Comparison of ENCODE assay signal across 14 cellular contexts in genomic region chr3:65996605-65997004, GRCh38. TPM values are rescaled to one million over a fixed set of nuclear protein-coding genes. Genes with fewer than 3 reads are reported as not detected.
DNase-seq lines count a peak whose midpoint lies in the region; ATAC-seq and TF ChIP-seq lines count a peak whose summit lies in the region.
"Had no signal": no experiment of that assay in that cellular context is flagged by ENCODE, and none has a peak within 500 bp of the region (broad histone marks: within the 10 kb centered on the region; RNA-seq: fewer than 3 reads in every experiment).

No MANE protein-coding gene starts in this region.

- peaks cover 34% of the 10 kb centered on the region for H3K79me2 ChIP-seq in PC-9 (ENCODE audit: low read depth)

- peak overlapping the region; percentile 82 for H3K27ac Mint-ChIP-seq in Caco-2 (ENCODE audit: unreplicated experiment)
- no peak overlapping the region for H3K27ac Mint-ChIP-seq in CD8-positive, alpha-beta memory T cell
- H3K27ac Mint-ChIP-seq: naive B cell had no signal

- H3K36me3 ChIP-seq in Caco-2 (ENCODE audit: control insufficient read depth, insufficient read depth, low read length), result 0 out of 2 replicates have a peak, but pooled peaks cover 3% of the 10 kb centered on the region
- H3K36me3 ChIP-seq in PC-9 (ENCODE audit: low read depth), result no peaks in the 10 kb centered on the region
- no peaks in the 10 kb centered on the region for H3K36me3 ChIP-seq in lower lobe of right lung
- H3K36me3 ChIP-seq in CD8-positive, alpha-beta memory T cell (ENCODE audit: insufficient read depth, low read length), result no peaks in the 10 kb centered on the region

- POLR2A ChIA-PET in Caco-2 (lab: Charles Lee), result no interaction called here
- POLR2A ChIA-PET in PC-9 (lab: Charles Lee; ENCODE audit: unreplicated experiment), result interaction anchor here (0.6 to 1.1 kb wide), 4 partner anchors 39 to 162 kb away, joined by 4 to 25 read pairs (median 4); no protein-coding TSS in a partner anchor
- POLR2A ChIA-PET in CD8-positive, alpha-beta memory T cell (lab: Charles Lee), result no interaction called here

- no peak overlapping the region for H2AFZ ChIP-seq in PC-9

- CTCF ChIA-PET in Caco-2 (lab: Charles Lee), result interaction anchor here (0.7 kb wide), 1 partner anchor 43 kb away, joined by 3 read pairs; no protein-coding TSS in a partner anchor
- CTCF ChIA-PET in PC-9 (lab: Charles Lee), result no interaction called here
- CTCF ChIA-PET in CD8-positive, alpha-beta memory T cell (lab: Charles Lee), result no interaction called here

- intact Hi-C loops in Caco-2 (cut with micrococcal nuclease; ENCODE audit: unreplicated experiment), result loop anchor here (2.0 kb wide), 1 partner anchor 44 kb away; no protein-coding TSS in a partner anchor
- intact Hi-C loops in PC-9 (cut with micrococcal nuclease; ENCODE audit: unreplicated experiment), result loop anchor here (1.0 to 5.0 kb wide), 3 partner anchors 42 to 121 kb away; partner anchors contain the start of gene MAGI1
- intact Hi-C loops in lower lobe of right lung (cut with DNase I), result no loop called here

- peaks cover 47% of the 10 kb centered on the region for H3K4me1 Mint-ChIP-seq in Caco-2 (ENCODE audit: low read depth, unreplicated experiment)
- H3K4me1 Mint-ChIP-seq in CD8-positive, alpha-beta memory T cell, result no peaks in the 10 kb centered on the region
- H3K4me1 Mint-ChIP-seq: naive B cell had no signal

- ATAC-seq in lower lobe of right lung, result peak; percentile 83 to 91
- ATAC-seq in GM18519 (IDR thresholded peaks at IDR 0.05; ENCODE audit: low FRiP score, unreplicated experiment), result no peak

- H3K4me2 ChIP-seq in PC-9, result peak overlapping the region; percentile 55

- H3K27me3 Mint-ChIP-seq in Caco-2 (ENCODE audit: insufficient read depth, unreplicated experiment), result no peaks in the 10 kb centered on the region
- peaks cover 0 to 2% of the 10 kb centered on the region in 2 donors for H3K27me3 Mint-ChIP-seq in CD8-positive, alpha-beta memory T cell

- H3K9me3 Mint-ChIP-seq in Caco-2 (ENCODE audit: unreplicated experiment), result no peaks in the 10 kb centered on the region
- H3K9me3 Mint-ChIP-seq in CD8-positive, alpha-beta memory T cell, result peaks cover 0 to 3% (median 0%) of the 10 kb centered on the region in 5 donors

- H3K27me3 ChIP-seq in Caco-2 (replicated peaks; ENCODE audit: control insufficient read depth, insufficient read depth, low read length) (no peaks in the 10 kb centered on the region), PC-9 (ENCODE audit: insufficient read depth, low read depth) (no peaks in the 10 kb centered on the region), lower lobe of right lung (ENCODE audit: low read depth) (no peaks in the 10 kb centered on the region)
- no peaks in the 10 kb centered on the region for H3K27me3 ChIP-seq in CD8-positive, alpha-beta memory T cell (ENCODE audit: insufficient read depth, low read length, poor library complexity, severe bottlenecking)

- peaks cover 9% of the 10 kb centered on the region; the same call in 1 of the 2 replicates for H3F3A ChIP-seq in PC-9 (ENCODE audit: insufficient read depth, low read depth)

- BruUV-seq in Caco-2 (replicated peaks; lab: Mats Ljungman, UMichigan) (no TSS peak), PC-9 (replicated peaks; lab: Mats Ljungman, UMichigan) (no TSS peak)

- H3K4me3 ChIP-seq in Caco-2 (ENCODE audit: low read depth, low read length) (no peak overlapping the region), PC-9 (peak overlapping the region; percentile 17; the same call in 1 of the 2 replicates), lower lobe of right lung (no peak overlapping the region)
- no peak overlapping the region for H3K4me3 ChIP-seq in CD8-positive, alpha-beta memory T cell (ENCODE audit: low read length)
- H3K4me3 ChIP-seq: skin epidermis had no signal

- H3K9me3 ChIP-seq in Caco-2 (no peaks in the 10 kb centered on the region), PC-9 (ENCODE audit: insufficient read depth, low read depth) (no peaks in the 10 kb centered on the region), lower lobe of right lung (no peaks in the 10 kb centered on the region)
- H3K9me3 ChIP-seq in CD8-positive, alpha-beta memory T cell (ENCODE audit: low read length), result no peaks in the 10 kb centered on the region

- peaks cover 21% of the 10 kb centered on the region for H3K36me3 Mint-ChIP-seq in Caco-2 (ENCODE audit: insufficient read depth, unreplicated experiment)
- no peaks in the 10 kb centered on the region for H3K36me3 Mint-ChIP-seq in CD8-positive, alpha-beta memory T cell
- H3K36me3 Mint-ChIP-seq: naive B cell had no signal

- H3K9me2 ChIP-seq in PC-9 (ENCODE audit: insufficient read depth), result no peaks in the 10 kb centered on the region

- TF ChIP-seq CTCF in Caco-2 (IDR thresholded peaks at IDR 0.05; ENCODE audit: insufficient read depth in 1 of 2, low read depth in 1 of 2, low read length in 1 of 2, severe bottlenecking in 1 of 2, unreplicated experiment in 1 of 2), result no peak
- no peak for TF ChIP-seq CTCF in PC-9 (conservative IDR thresholded peaks at IDR 0.05)
- no peak for TF ChIP-seq CTCF in lower lobe of right lung (IDR thresholded peaks at IDR 0.05)

- peaks cover 30% of the 10 kb centered on the region for H3K4me1 ChIP-seq in Caco-2
- H3K4me1 ChIP-seq in PC-9 (replicated peaks; ENCODE audit: insufficient read depth), result peaks cover 25% of the 10 kb centered on the region
- peaks cover 19% of the 10 kb centered on the region for H3K4me1 ChIP-seq in lower lobe of right lung
- no peaks in the 10 kb centered on the region for H3K4me1 ChIP-seq in CD8-positive, alpha-beta memory T cell (ENCODE audit: insufficient read depth, low read length)

- H3K27ac ChIP-seq in PC-9 (peak overlapping the region; percentile 75), lower lobe of right lung (peak overlapping the region; percentile 51)
- no peak overlapping the region for H3K27ac ChIP-seq in CD8-positive, alpha-beta memory T cell (ENCODE audit: low read depth, low read length)

- peak; percentile 70 to 79 for DNase-seq in Caco-2
- DNase-seq in PC-9, result peak; percentile 80 to 96
- DNase-seq in dermis microvascular lymphatic vessel endothelial cell (ENCODE audit: low read depth in 2 of 2), result peak; percentile 20 to 22
- DNase-seq in lower lobe of right lung, result peak; percentile 70
- no peak for DNase-seq in CD8-positive, alpha-beta memory T cell
- no peak for DNase-seq in NCI-H446 treated with DMSO at 0.1 percent for 48 hours (lab: John Stamatoyannopoulos, UW)
- no peak for DNase-seq in GM19240 (ENCODE audit: insufficient read length, low spot score)
- DNase-seq: activated CD4-positive, CD25-positive, alpha-beta regulatory T cell treated with anti-CD3 and anti-CD28 coated beads, Interleukin-2, amount 50 U/mL, for 72 hours; IMR-90; naive B cell; NCI-H1417 treated with DMSO at 0.1 percent for 48 hours; NCI-H82 had no signal

- no peaks in the 10 kb centered on the region for H4K20me1 ChIP-seq in PC-9 (ENCODE audit: insufficient read depth)

- H3K4me3 Mint-ChIP-seq in Caco-2 (ENCODE audit: unreplicated experiment), result peak overlapping the region; percentile 56
- H3K4me3 Mint-ChIP-seq in CD8-positive, alpha-beta memory T cell, result no peak overlapping the region
- H3K4me3 Mint-ChIP-seq: naive B cell had no signal

RNA-seq across cellular contexts. Expression of gene MAGI1, which starts 42.1 kb away (rescaled TPM):
- total RNA-seq in Caco-2 (2022) (63.6 and 64.9 TPM in 2 replicates), PC-9 (2021) (23.3 and 24.1 TPM in 2 replicates), dermis microvascular lymphatic vessel endothelial cell (49.0 and 80.4 TPM in 2 replicates), lower lobe of right lung (35.5 TPM)
- total RNA-seq in CD8-positive, alpha-beta memory T cell, result under 1 TPM; 0.15 to 0.42 TPM
- polyA plus RNA-seq in CD8-positive, alpha-beta memory T cell, result not detected

Comparison
In these comparisons a context has a peak if more than half of its experiments do, and no peak if none do; other contexts are left out.
1. DNase-seq: peak in Caco-2 (2 of 2), PC-9 (2 of 2), dermis microvascular lymphatic vessel endothelial cell (2 of 2) and lower lobe of right lung (single experiment); none in CD8-positive, alpha-beta memory T cell (0 of 5), NCI-H446 treated with DMSO at 0.1 percent for 48 hours (single experiment) and GM19240 (single experiment).
2. RNA of gene MAGI1, which starts 42.1 kb away (total RNA-seq): 63.6 to 64.9 TPM in Caco-2, 49.0 to 80.4 TPM in dermis microvascular lymphatic vessel endothelial cell, 35.5 TPM in lower lobe of right lung (single experiment) and 23.3 to 24.1 TPM in PC-9; 0.15 to 0.42 TPM in CD8-positive, alpha-beta memory T cell; every median in the first group is over 10 times any median in the second.